In genomic region chr20:54545959-54546358, GRCh38 we compare ENCODE assay signal across 23 cellular contexts.
"Had no signal": no experiment of that assay in that cellular context is flagged by ENCODE, and none has a peak within 500 bp of the region (broad histone marks: within the 10 kb centered on the region; RNA-seq: fewer than 3 reads in every experiment).

No MANE protein-coding gene starts in this region.

- H3K9ac ChIP-seq: neural progenitor cell had no signal

- H3K27me3 Mint-ChIP-seq: activated CD4-positive, alpha-beta T cell treated with anti-CD3 and anti-CD28 coated beads, Interleukin-2, amount 10 ng/mL, durations not matched to agents 24 days and 14 days had no signal

- H3K4me3 Mint-ChIP-seq: activated CD4-positive, alpha-beta T cell treated with anti-CD3 and anti-CD28 coated beads, Interleukin-2, amount 10 ng/mL, durations not matched to agents 24 days and 14 days; activated CD8-positive, alpha-beta T cell treated with anti-CD3 and anti-CD28 coated beads for 36 hours; activated naive CD4-positive, alpha-beta T cell treated with anti-CD3 and anti-CD28 coated beads for 36 hours; activated T-cell treated with anti-CD3 and anti-CD28 coated beads, Interleukin-2, amount 50 U/mL, for 24 hours; immature natural killer cell; naive B cell; neural progenitor cell; type B pancreatic cell had no signal

- H3K36me3 Mint-ChIP-seq: immature natural killer cell, naive B cell had no signal

- H3K4me1 ChIP-seq: heart right ventricle, neural progenitor cell, psoas muscle, stomach had no signal

- H3K27ac Mint-ChIP-seq: activated CD4-positive, alpha-beta T cell treated with anti-CD3 and anti-CD28 coated beads, Interleukin-2, amount 10 ng/mL, durations not matched to agents 24 days and 14 days; activated CD8-positive, alpha-beta T cell treated with anti-CD3 and anti-CD28 coated beads for 36 hours; activated naive CD4-positive, alpha-beta T cell treated with anti-CD3 and anti-CD28 coated beads for 36 hours; activated T-cell treated with anti-CD3 and anti-CD28 coated beads, Interleukin-2, amount 50 U/mL, for 24 hours; activated T-helper 2 cell treated with anti-CD3 and anti-CD28 coated beads, Interferon-gamma antibody, Interleukin-2, Interleukin-4, amounts not matched to agents 10 μg/mL and 5 μg/mL and 100 μg/mL, durations not matched to agents 14 hours and 24 hours and 36 hours; immature natural killer cell; naive B cell; neural progenitor cell; type B pancreatic cell had no signal

- H3K4me2 ChIP-seq: neural progenitor cell had no signal

- H3K4me1 Mint-ChIP-seq: immature natural killer cell, naive B cell had no signal

- H3K9me3 Mint-ChIP-seq: activated CD4-positive, alpha-beta T cell treated with anti-CD3 and anti-CD28 coated beads, Interleukin-2, amount 10 ng/mL, durations not matched to agents 24 days and 14 days; activated naive CD4-positive, alpha-beta T cell treated with anti-CD3 and anti-CD28 coated beads for 36 hours; activated T-helper 2 cell treated with anti-CD3 and anti-CD28 coated beads, Interferon-gamma antibody, Interleukin-2, Interleukin-4, amounts not matched to agents 10 μg/mL and 5 μg/mL and 100 μg/mL, durations not matched to agents 14 hours and 24 hours and 36 hours had no signal

- H3K9me3 ChIP-seq: mucosa of descending colon, ovary had no signal

- DNase-seq: activated CD4-positive, alpha-beta T cell treated with anti-CD3 and anti-CD28 coated beads, Interleukin-2, amount 10 ng/mL, durations not matched to agents 24 days and 14 days; activated CD8-positive, alpha-beta T cell treated with anti-CD3 and anti-CD28 coated beads for 36 hours; activated naive CD4-positive, alpha-beta T cell treated with anti-CD3 and anti-CD28 coated beads for 36 hours; activated T-cell treated with anti-CD3 and anti-CD28 coated beads, Interleukin-2, amount 50 U/mL, for 24 hours; anterior cingulate cortex; dorsolateral prefrontal cortex; heart right ventricle; immature natural killer cell; left cardiac atrium; mesenchymal stem cell; mucosa of descending colon; naive B cell; ovary; psoas muscle; right cardiac atrium; stimulated activated CD4-positive, alpha-beta T cell treated with anti-CD3 and anti-CD28 coated beads, Interleukin-15, amount 100 ng/mL, for 24 hours; stimulated activated CD4-positive, alpha-beta T cell treated with anti-CD3 and anti-CD28 coated beads, Interleukin-2, amount 100 ng/mL, for 48 hours; stomach; T1000 had no signal

- H2AFZ ChIP-seq: neural progenitor cell had no signal

- H3K27me3 ChIP-seq: heart right ventricle, neural progenitor cell, ovary, stomach had no signal

- ATAC-seq: activated CD8-positive, alpha-beta T cell treated with anti-CD3 and anti-CD28 coated beads for 36 hours; heart right ventricle; left cardiac atrium; mucosa of descending colon; psoas muscle; right cardiac atrium had no signal

- H3K27ac ChIP-seq: dorsolateral prefrontal cortex, heart right ventricle, neural progenitor cell, ovary, psoas muscle, skin epidermis, stomach had no signal

- H3K36me3 ChIP-seq: heart right ventricle, neural progenitor cell, ovary, stomach had no signal

- H3K4me3 ChIP-seq: dorsolateral prefrontal cortex, heart right ventricle, mucosa of descending colon, neural progenitor cell, ovary, psoas muscle, skin epidermis, stomach had no signal
